Comparison of ENCODE assay signal across 1 cellular context in the genomic region with DNA sequence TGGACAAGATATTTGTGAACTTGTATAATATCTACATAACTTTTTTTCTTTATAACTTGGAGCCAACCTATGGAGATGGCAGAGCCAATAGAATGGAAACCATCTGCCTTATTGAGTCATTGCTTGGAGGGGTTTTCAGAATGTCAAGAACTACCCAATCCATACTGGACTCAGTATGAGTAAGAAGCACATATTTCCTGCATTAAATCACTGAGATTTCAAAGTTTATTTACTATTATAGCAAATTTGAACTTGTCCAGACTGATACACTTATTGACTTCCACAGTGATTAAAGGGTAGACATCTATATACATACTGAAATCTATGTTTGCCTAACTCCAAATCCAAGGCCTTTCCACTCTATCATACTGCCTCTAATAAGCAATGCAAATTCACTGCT.
A peak's percentile ranks its signal among the peaks of the same experiment; 100 is the strongest.
TF ChIP-seq lines count a peak whose summit lies in the region.

No MANE protein-coding gene starts in this region.

TF ChIP-seq in HepG2, 621 proteins besides CTCF, POLR2A, EP300 and RAD21 (continued from another document):
- TF ChIP-seq, protein P1, sequence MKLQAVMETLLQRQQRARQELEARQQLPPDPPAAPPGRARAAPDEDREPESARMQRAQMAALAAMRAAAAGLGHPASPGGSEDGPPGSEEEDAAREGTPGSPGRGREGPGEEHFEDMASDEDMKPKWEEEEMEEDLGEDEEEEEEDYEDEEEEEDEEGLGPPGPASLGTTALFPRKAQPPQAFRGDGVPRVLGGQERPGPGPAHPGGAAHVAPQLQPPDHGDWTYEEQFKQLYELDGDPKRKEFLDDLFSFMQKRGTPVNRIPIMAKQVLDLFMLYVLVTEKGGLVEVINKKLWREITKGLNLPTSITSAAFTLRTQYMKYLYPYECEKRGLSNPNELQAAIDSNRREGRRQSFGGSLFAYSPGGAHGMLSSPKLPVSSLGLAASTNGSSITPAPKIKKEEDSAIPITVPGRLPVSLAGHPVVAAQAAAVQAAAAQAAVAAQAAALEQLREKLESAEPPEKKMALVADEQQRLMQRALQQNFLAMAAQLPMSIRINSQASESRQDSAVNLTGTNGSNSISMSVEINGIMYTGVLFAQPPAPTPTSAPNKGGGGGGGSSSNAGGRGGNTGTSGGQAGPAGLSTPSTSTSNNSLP (IDR thresholded peaks at IDR 0.05; ENCODE audit: low read depth, low read length) = 0 out of 2 replicates have a peak, but pooled peaks have one; percentile 12
- no peak for TF ChIP-seq SRSF4 (IDR thresholded peaks at IDR 0.05; ENCODE audit: low read depth, low read length, poor library complexity, severe bottlenecking)
- no peak for TF ChIP-seq ZNF264 (CRISPR knock-in tag; IDR thresholded peaks at IDR 0.05)
- TF ChIP-seq, protein P2, sequence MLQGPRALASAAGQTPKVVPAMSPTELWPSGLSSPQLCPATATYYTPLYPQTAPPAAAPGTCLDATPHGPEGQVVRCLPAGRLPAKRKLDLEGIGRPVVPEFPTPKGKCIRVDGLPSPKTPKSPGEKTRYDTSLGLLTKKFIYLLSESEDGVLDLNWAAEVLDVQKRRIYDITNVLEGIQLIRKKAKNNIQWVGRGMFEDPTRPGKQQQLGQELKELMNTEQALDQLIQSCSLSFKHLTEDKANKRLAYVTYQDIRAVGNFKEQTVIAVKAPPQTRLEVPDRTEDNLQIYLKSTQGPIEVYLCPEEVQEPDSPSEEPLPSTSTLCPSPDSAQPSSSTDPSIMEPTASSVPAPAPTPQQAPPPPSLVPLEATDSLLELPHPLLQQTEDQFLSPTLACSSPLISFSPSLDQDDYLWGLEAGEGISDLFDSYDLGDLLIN (CRISPR knock-in tag; IDR thresholded peaks at IDR 0.05; ENCODE audit: borderline replicate concordance) = no peak
- TF ChIP-seq NFE2L2 (IDR thresholded peaks at IDR 0.05; ENCODE audit: low read length) = no peak
- TF ChIP-seq, protein P3, sequence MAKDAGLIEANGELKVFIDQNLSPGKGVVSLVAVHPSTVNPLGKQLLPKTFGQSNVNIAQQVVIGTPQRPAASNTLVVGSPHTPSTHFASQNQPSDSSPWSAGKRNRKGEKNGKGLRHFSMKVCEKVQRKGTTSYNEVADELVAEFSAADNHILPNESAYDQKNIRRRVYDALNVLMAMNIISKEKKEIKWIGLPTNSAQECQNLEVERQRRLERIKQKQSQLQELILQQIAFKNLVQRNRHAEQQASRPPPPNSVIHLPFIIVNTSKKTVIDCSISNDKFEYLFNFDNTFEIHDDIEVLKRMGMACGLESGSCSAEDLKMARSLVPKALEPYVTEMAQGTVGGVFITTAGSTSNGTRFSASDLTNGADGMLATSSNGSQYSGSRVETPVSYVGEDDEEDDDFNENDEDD (CRISPR knock-in tag; IDR thresholded peaks at IDR 0.05; ENCODE audit: borderline replicate concordance) = no peak
